Comparison of ENCODE assay signal across 9 cellular contexts in the genomic region with DNA sequence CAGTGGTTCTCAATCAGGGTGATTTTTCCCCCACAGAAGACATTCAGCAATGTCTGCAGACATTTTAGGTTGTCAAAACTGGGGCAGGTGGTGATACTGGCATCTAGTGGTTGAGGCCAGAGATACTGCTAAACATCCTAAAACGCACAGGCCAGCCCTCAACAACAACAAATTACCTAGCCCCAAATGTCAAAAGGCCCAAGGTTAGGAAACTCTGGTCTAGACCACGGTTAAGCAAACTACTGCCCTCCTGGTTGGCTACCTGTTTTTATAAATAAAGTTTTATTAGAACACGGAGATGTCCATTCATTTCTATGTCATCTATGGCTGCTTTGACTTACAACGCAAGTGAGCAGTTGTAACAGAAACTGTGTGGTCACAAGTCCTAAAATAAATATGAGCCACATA.
A peak's percentile ranks its signal among the peaks of the same experiment; 100 is the strongest.
DNase-seq lines count a peak whose midpoint lies in the region; ATAC-seq, FAIRE-seq and TF ChIP-seq lines count a peak whose summit lies in the region.
"Had no signal": no experiment of that assay in that cellular context is flagged by ENCODE, and none has a peak within 500 bp of the region (broad histone marks: within the 10 kb centered on the region; RNA-seq: fewer than 3 reads in every experiment).

No MANE protein-coding gene starts in this region.

- peaks cover 33% of the 10 kb centered on the region for H3K4me1 Mint-ChIP-seq in WTC11

- no peaks in the 10 kb centered on the region for H3K9me3 ChIP-seq in lower lobe of right lung

- no peak for TF ChIP-seq POLR2A in GM12892 (IDR thresholded peaks at IDR 0.05; ENCODE audit: low read depth, low read length)

- peaks cover 15% of the 10 kb centered on the region for H3K4me1 ChIP-seq in lower lobe of right lung

- peak; percentile 22 for DNase-seq in GM12892 (ENCODE audit: insufficient read length)
- DNase-seq in HEK293T (ENCODE audit: extremely low spot score): peak; percentile 41
- DNase-seq in MV-4-11 (lab: John Stamatoyannopoulos, UW): peak; percentile 64
- peak; percentile 48 for DNase-seq in WTC11 (ENCODE audit: low spot score)
- DNase-seq in central memory CD4-positive, alpha-beta T cell: peak; percentile 52
- DNase-seq in lower lobe of right lung: no peak
- peak; percentile 11 to 35 for DNase-seq in stimulated activated CD8-positive, alpha-beta memory T cell treated with anti-CD3 and anti-CD28 coated beads, Interleukin-7, amount 100 ng/mL, for 48 hours (ENCODE audit: extremely low read depth in 1 of 2, low read depth in 1 of 2)
- DNase-seq in T1000 (lab: John Stamatoyannopoulos, UW): no peak

- peaks cover 9% of the 10 kb centered on the region for H3K9me3 Mint-ChIP-seq in WTC11

- H3K27ac ChIP-seq in lower lobe of right lung: no peak overlapping the region

- ATAC-seq in WTC11 (peak; percentile 91), lower lobe of right lung (peak; percentile 64 to 73)

- H3K36me3 ChIP-seq in lower lobe of right lung: no peaks in the 10 kb centered on the region

- POLR2A ChIA-PET in HEK293T (lab: Yijun Ruan, JAX): no interaction called here
- POLR2A ChIA-PET in WTC11 (lab: Charles Lee): no interaction called here

- CTCF ChIA-PET in HEK293T (lab: Yijun Ruan, JAX): no interaction called here
- CTCF ChIA-PET in WTC11 (lab: Charles Lee): interaction anchor here (0.7 to 1.0 kb wide), 4 partner anchors 47 to 727 kb away, joined by 3 read pairs; no protein-coding TSS in a partner anchor

- peaks cover 4% of the 10 kb centered on the region; the same call in 1 of the 2 replicates for H3K36me3 Mint-ChIP-seq in WTC11

- no peaks in the 10 kb centered on the region; the same call in 1 of the 2 replicates for H3K27me3 Mint-ChIP-seq in WTC11 (ENCODE audit: low read depth)

- TF ChIP-seq CTCF in WTC11 (IDR thresholded peaks at IDR 0.05) (0 out of 2 replicates have a peak, but pooled peaks have one; percentile 33), lower lobe of right lung (IDR thresholded peaks at IDR 0.05) (peak; percentile 52)

- H3K27ac Mint-ChIP-seq in WTC11: no peak overlapping the region

- no peak overlapping the region for H3K4me3 ChIP-seq in lower lobe of right lung

- FAIRE-seq in GM12892 (lab: Jason Lieb, UNC): peak; percentile 98
- FAIRE-seq: islet of Langerhans had no signal

- no peaks in the 10 kb centered on the region for H3K27me3 ChIP-seq in lower lobe of right lung (ENCODE audit: low read depth)

- H3K4me3 Mint-ChIP-seq in WTC11: no peak overlapping the region

- intact Hi-C loops in lower lobe of right lung (cut with DNase I): no loop called here

TF ChIP-seq in HEK293T, 16 proteins besides CTCF, POLR2A, EP300 and RAD21:
- no peak for TF ChIP-seq FOXM1 (IDR thresholded peaks at IDR 0.05; ENCODE audit: borderline replicate concordance)
- TF ChIP-seq FOXA1 (IDR thresholded peaks at IDR 0.05): no peak
- no peak for TF ChIP-seq TARDBP (IDR thresholded peaks at IDR 0.05)
- no peak for TF ChIP-seq FOXK2 (IDR thresholded peaks at IDR 0.05)
- TF ChIP-seq L3MBTL2 (conservative IDR thresholded peaks at IDR 0.05): no peak
- TF ChIP-seq, protein P1, sequence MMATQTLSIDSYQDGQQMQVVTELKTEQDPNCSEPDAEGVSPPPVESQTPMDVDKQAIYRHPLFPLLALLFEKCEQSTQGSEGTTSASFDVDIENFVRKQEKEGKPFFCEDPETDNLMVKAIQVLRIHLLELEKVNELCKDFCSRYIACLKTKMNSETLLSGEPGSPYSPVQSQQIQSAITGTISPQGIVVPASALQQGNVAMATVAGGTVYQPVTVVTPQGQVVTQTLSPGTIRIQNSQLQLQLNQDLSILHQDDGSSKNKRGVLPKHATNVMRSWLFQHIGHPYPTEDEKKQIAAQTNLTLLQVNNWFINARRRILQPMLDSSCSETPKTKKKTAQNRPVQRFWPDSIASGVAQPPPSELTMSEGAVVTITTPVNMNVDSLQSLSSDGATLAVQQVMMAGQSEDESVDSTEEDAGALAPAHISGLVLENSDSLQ (IDR thresholded peaks at IDR 0.05): no peak
- TF ChIP-seq HDGF (IDR thresholded peaks at IDR 0.05; ENCODE audit: borderline replicate concordance): no peak
- TF ChIP-seq BHLHE40 (IDR thresholded peaks at IDR 0.05; ENCODE audit: borderline replicate concordance): no peak
- no peak for TF ChIP-seq ZNF384 (IDR thresholded peaks at IDR 0.05)
- no peak for TF ChIP-seq ARNT (IDR thresholded peaks at IDR 0.05)

TF ChIP-seq in WTC11, 78 proteins besides CTCF, POLR2A, EP300 and RAD21 (continues in another document):
- TF ChIP-seq EMX1 (CRISPR knock-in tag; IDR thresholded peaks at IDR 0.05): no peak
- TF ChIP-seq, protein P2, sequence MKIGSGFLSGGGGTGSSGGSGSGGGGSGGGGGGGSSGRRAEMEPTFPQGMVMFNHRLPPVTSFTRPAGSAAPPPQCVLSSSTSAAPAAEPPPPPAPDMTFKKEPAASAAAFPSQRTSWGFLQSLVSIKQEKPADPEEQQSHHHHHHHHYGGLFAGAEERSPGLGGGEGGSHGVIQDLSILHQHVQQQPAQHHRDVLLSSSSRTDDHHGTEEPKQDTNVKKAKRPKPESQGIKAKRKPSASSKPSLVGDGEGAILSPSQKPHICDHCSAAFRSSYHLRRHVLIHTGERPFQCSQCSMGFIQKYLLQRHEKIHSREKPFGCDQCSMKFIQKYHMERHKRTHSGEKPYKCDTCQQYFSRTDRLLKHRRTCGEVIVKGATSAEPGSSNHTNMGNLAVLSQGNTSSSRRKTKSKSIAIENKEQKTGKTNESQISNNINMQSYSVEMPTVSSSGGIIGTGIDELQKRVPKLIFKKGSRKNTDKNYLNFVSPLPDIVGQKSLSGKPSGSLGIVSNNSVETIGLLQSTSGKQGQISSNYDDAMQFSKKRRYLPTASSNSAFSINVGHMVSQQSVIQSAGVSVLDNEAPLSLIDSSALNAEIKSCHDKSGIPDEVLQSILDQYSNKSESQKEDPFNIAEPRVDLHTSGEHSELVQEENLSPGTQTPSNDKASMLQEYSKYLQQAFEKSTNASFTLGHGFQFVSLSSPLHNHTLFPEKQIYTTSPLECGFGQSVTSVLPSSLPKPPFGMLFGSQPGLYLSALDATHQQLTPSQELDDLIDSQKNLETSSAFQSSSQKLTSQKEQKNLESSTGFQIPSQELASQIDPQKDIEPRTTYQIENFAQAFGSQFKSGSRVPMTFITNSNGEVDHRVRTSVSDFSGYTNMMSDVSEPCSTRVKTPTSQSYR (CRISPR knock-in tag; IDR thresholded peaks at IDR 0.05): no peak
- no peak for TF ChIP-seq ATF1 (CRISPR knock-in tag; IDR thresholded peaks at IDR 0.05)
- TF ChIP-seq GRHL2 (CRISPR knock-in tag; IDR thresholded peaks at IDR 0.05; ENCODE audit: insufficient replicate concordance, severe bottlenecking): no peak
- TF ChIP-seq NFYB (CRISPR knock-in tag; conservative IDR thresholded peaks at IDR 0.05; ENCODE audit: low read depth): no peak
- TF ChIP-seq, protein P3, sequence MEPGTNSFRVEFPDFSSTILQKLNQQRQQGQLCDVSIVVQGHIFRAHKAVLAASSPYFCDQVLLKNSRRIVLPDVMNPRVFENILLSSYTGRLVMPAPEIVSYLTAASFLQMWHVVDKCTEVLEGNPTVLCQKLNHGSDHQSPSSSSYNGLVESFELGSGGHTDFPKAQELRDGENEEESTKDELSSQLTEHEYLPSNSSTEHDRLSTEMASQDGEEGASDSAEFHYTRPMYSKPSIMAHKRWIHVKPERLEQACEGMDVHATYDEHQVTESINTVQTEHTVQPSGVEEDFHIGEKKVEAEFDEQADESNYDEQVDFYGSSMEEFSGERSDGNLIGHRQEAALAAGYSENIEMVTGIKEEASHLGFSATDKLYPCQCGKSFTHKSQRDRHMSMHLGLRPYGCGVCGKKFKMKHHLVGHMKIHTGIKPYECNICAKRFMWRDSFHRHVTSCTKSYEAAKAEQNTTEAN (CRISPR knock-in tag; IDR thresholded peaks at IDR 0.05): no peak
- TF ChIP-seq FOXP1 (CRISPR knock-in tag; IDR thresholded peaks at IDR 0.05; ENCODE audit: borderline replicate concordance): no peak
- TF ChIP-seq SP1 (CRISPR knock-in tag; conservative IDR thresholded peaks at IDR 0.05): no peak
- TF ChIP-seq ETV6 (CRISPR knock-in tag; IDR thresholded peaks at IDR 0.05): no peak
- TF ChIP-seq, protein P4, sequence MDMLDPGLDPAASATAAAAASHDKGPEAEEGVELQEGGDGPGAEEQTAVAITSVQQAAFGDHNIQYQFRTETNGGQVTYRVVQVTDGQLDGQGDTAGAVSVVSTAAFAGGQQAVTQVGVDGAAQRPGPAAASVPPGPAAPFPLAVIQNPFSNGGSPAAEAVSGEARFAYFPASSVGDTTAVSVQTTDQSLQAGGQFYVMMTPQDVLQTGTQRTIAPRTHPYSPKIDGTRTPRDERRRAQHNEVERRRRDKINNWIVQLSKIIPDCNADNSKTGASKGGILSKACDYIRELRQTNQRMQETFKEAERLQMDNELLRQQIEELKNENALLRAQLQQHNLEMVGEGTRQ (CRISPR knock-in tag; IDR thresholded peaks at IDR 0.05): no peak
- TF ChIP-seq, protein P5, sequence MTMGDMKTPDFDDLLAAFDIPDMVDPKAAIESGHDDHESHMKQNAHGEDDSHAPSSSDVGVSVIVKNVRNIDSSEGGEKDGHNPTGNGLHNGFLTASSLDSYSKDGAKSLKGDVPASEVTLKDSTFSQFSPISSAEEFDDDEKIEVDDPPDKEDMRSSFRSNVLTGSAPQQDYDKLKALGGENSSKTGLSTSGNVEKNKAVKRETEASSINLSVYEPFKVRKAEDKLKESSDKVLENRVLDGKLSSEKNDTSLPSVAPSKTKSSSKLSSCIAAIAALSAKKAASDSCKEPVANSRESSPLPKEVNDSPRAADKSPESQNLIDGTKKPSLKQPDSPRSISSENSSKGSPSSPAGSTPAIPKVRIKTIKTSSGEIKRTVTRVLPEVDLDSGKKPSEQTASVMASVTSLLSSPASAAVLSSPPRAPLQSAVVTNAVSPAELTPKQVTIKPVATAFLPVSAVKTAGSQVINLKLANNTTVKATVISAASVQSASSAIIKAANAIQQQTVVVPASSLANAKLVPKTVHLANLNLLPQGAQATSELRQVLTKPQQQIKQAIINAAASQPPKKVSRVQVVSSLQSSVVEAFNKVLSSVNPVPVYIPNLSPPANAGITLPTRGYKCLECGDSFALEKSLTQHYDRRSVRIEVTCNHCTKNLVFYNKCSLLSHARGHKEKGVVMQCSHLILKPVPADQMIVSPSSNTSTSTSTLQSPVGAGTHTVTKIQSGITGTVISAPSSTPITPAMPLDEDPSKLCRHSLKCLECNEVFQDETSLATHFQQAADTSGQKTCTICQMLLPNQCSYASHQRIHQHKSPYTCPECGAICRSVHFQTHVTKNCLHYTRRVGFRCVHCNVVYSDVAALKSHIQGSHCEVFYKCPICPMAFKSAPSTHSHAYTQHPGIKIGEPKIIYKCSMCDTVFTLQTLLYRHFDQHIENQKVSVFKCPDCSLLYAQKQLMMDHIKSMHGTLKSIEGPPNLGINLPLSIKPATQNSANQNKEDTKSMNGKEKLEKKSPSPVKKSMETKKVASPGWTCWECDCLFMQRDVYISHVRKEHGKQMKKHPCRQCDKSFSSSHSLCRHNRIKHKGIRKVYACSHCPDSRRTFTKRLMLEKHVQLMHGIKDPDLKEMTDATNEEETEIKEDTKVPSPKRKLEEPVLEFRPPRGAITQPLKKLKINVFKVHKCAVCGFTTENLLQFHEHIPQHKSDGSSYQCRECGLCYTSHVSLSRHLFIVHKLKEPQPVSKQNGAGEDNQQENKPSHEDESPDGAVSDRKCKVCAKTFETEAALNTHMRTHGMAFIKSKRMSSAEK (CRISPR knock-in tag; IDR thresholded peaks at IDR 0.05; ENCODE audit: borderline replicate concordance): no peak

Comparison
In these comparisons a context has a peak if more than half of its experiments do, and no peak if none do; other contexts are left out.
1. DNase-seq: peak in GM12892 (single experiment), HEK293T (single experiment), MV-4-11 (single experiment), WTC11 (single experiment), central memory CD4-positive, alpha-beta T cell (single experiment) and stimulated activated CD8-positive, alpha-beta memory T cell treated with anti-CD3 and anti-CD28 coated beads, Interleukin-7, amount 100 ng/mL, for 48 hours (2 of 2); none in lower lobe of right lung (single experiment) and T1000 (single experiment).